8 cellular contexts compared by ENCODE assay signal in genomic region chr5:76083555-76084495, GRCh38. TPM values are rescaled to one million over a fixed set of nuclear protein-coding genes. Genes with fewer than 3 reads are reported as not detected.
DNase-seq lines count a peak whose midpoint lies in the region; ATAC-seq and TF ChIP-seq lines count a peak whose summit lies in the region.

No MANE protein-coding gene starts in this region.

- H3K27ac ChIP-seq in HEK293 (ENCODE audit: extremely low read depth, low read depth, low read length) (no peak overlapping the region), lung (ENCODE audit: low read depth in 1 of 2, low read length in 1 of 2) (no peak overlapping the region)

- POLR2A ChIA-PET in HEK293 (lab: Yijun Ruan, JAX), result no interaction called here

- DNase-seq in AG20443 (ENCODE audit: low spot score) (peak; percentile 19), lung (ENCODE audit: low spot score) (no peak), NCI-H187 treated with DMSO at 0.1 percent for 48 hours (lab: John Stamatoyannopoulos, UW) (no peak), medulla oblongata (ENCODE audit: extremely low spot score) (no peak), NCI-H2196 (lab: John Stamatoyannopoulos, UW; ENCODE audit: unreplicated experiment) (no peak)
- peak; percentile 26 for DNase-seq in activated naive CD4-positive, alpha-beta T cell treated with anti-CD3 and anti-CD28 coated beads, Interleukin-2, amount 10 ng/mL, durations not matched to agents 7 days and 5 days

- H3K4me3 ChIP-seq in HEK293 (ENCODE audit: low read depth, low read length), result peak overlapping the region; percentile 39
- H3K4me3 ChIP-seq in lung, result peak overlapping the region; percentile 36

- peaks cover 83% of the 10 kb centered on the region for H3K27me3 Mint-ChIP-seq in activated naive CD4-positive, alpha-beta T cell treated with anti-CD3 and anti-CD28 coated beads, Interleukin-2, amount 10 ng/mL, durations not matched to agents 7 days and 5 days

- peak overlapping the region; percentile 25 for H3K27ac Mint-ChIP-seq in activated naive CD4-positive, alpha-beta T cell treated with anti-CD3 and anti-CD28 coated beads, Interleukin-2, amount 10 ng/mL, durations not matched to agents 7 days and 5 days

- 1 to 2% methylated on average over 45 to 50 of the region's 50 CpGs for WGBS in lung, 2 donors

- ATAC-seq in lung (ENCODE audit: insufficient read depth, low FRiP score) (no peak), GM19455 (IDR thresholded peaks at IDR 0.05; ENCODE audit: unreplicated experiment) (no peak)

- no peaks in the 10 kb centered on the region for H3K9me3 Mint-ChIP-seq in activated naive CD4-positive, alpha-beta T cell treated with anti-CD3 and anti-CD28 coated beads, Interleukin-2, amount 10 ng/mL, durations not matched to agents 7 days and 5 days

- H3K9me3 ChIP-seq in HEK293 (ENCODE audit: control insufficient read depth, insufficient read depth, low read depth, low read length), result no peaks in the 10 kb centered on the region
- peaks cover 0 to 10% of the 10 kb centered on the region in 2 donors for H3K9me3 ChIP-seq in lung (ENCODE audit: control insufficient read depth in 2 of 2, insufficient read depth in 1 of 2, low read length in 1 of 2)

- H3K4me3 Mint-ChIP-seq in activated naive CD4-positive, alpha-beta T cell treated with anti-CD3 and anti-CD28 coated beads, Interleukin-2, amount 10 ng/mL, durations not matched to agents 7 days and 5 days, result peak overlapping the region; percentile 62

- no peak for TF ChIP-seq CTCF in HEK293 (tag by site-specific recombination; IDR thresholded peaks at IDR 0.05)
- TF ChIP-seq CTCF in lung (IDR thresholded peaks at IDR 0.05; ENCODE audit: control extremely low read depth, extremely low read depth), result no peak

- H3K4me1 ChIP-seq in HEK293 (ENCODE audit: control insufficient read depth, insufficient read depth, low read length) (peaks cover 7% of the 10 kb centered on the region; the same call in 1 of the 2 replicates), lung (ENCODE audit: control insufficient read depth in 2 of 2, insufficient read depth in 2 of 2, low read length in 2 of 2) (peaks cover 0 to 14% of the 10 kb centered on the region in 2 donors)

- no peaks in the 10 kb centered on the region for H3K36me3 Mint-ChIP-seq in activated naive CD4-positive, alpha-beta T cell treated with anti-CD3 and anti-CD28 coated beads, Interleukin-2, amount 10 ng/mL, durations not matched to agents 7 days and 5 days

- peaks cover 31% of the 10 kb centered on the region for H3K4me1 Mint-ChIP-seq in activated naive CD4-positive, alpha-beta T cell treated with anti-CD3 and anti-CD28 coated beads, Interleukin-2, amount 10 ng/mL, durations not matched to agents 7 days and 5 days

- H3K27me3 ChIP-seq in lung (ENCODE audit: control insufficient read depth, insufficient read depth), result peaks cover 16% of the 10 kb centered on the region

- CTCF ChIA-PET in HEK293 (lab: Yijun Ruan, JAX), result no interaction called here
- CTCF ChIA-PET in activated naive CD4-positive, alpha-beta T cell treated with anti-CD3 and anti-CD28 coated beads, Interleukin-2, amount 10 ng/mL, durations not matched to agents 7 days and 5 days (lab: Charles Lee), result interaction anchor here (1.1 kb wide), 1 partner anchor 91 kb away, joined by 4 read pairs; no protein-coding TSS in a partner anchor

- H3K36me3 ChIP-seq in HEK293 (ENCODE audit: control insufficient read depth in 2 of 2, insufficient read depth in 1 of 2, low read length in 2 of 2), result no peaks in the 10 kb centered on the region
- no peaks in the 10 kb centered on the region for H3K36me3 ChIP-seq in lung (ENCODE audit: control insufficient read depth in 2 of 2, insufficient read depth in 2 of 2, low read length in 2 of 2)

TF ChIP-seq in HEK293, 187 proteins besides CTCF, POLR2A, EP300 and RAD21 (continues in another document):
- TF ChIP-seq ZNF521 (tag by site-specific recombination; IDR thresholded peaks at IDR 0.05), result no peak
- no peak for TF ChIP-seq ZBTB44 (tag by site-specific recombination; IDR thresholded peaks at IDR 0.05)
- TF ChIP-seq ZNF645 (tag by site-specific recombination; IDR thresholded peaks at IDR 0.05), result no peak
- TF ChIP-seq ZNF501 (tag by site-specific recombination; IDR thresholded peaks at IDR 0.05), result no peak
- no peak for TF ChIP-seq ZNF404 (tag by site-specific recombination; IDR thresholded peaks at IDR 0.05)
- no peak for TF ChIP-seq PRDM4 (tag by site-specific recombination; IDR thresholded peaks at IDR 0.05)
- no peak for TF ChIP-seq ZBTB48 (tag by site-specific recombination; IDR thresholded peaks at IDR 0.05)
- no peak for TF ChIP-seq ZBTB7A (tag by site-specific recombination; IDR thresholded peaks at IDR 0.05; ENCODE audit: low read depth)
- no peak for TF ChIP-seq ZNF174 (tag by site-specific recombination; IDR thresholded peaks at IDR 0.05)
- no peak for TF ChIP-seq WT1 (tag by site-specific recombination; IDR thresholded peaks at IDR 0.05)
- TF ChIP-seq OSR2 (tag by site-specific recombination; IDR thresholded peaks at IDR 0.05), result no peak
- TF ChIP-seq KLF16 (tag by site-specific recombination; IDR thresholded peaks at IDR 0.05), result no peak
- TF ChIP-seq ZNF692 (tag by site-specific recombination; IDR thresholded peaks at IDR 0.05), result peak; percentile 37; the same call in 1 of the 2 replicates
- no peak for TF ChIP-seq SP7 (tag by site-specific recombination; IDR thresholded peaks at IDR 0.05)
- no peak for TF ChIP-seq ZNF792 (tag by site-specific recombination; IDR thresholded peaks at IDR 0.05)
- TF ChIP-seq ATF2 (tag by site-specific recombination; IDR thresholded peaks at IDR 0.05; ENCODE audit: low read depth), result no peak
- TF ChIP-seq ZNF214 (tag by site-specific recombination; IDR thresholded peaks at IDR 0.05; ENCODE audit: borderline replicate concordance), result no peak
- TF ChIP-seq ZFP41 (tag by site-specific recombination; IDR thresholded peaks at IDR 0.05; ENCODE audit: borderline replicate concordance), result no peak

RNA-seq across cellular contexts. Expression of gene SV2C, which starts 0.6 kb away (rescaled TPM):
- under 1 TPM; 0.37 to 0.40 TPM for total RNA-seq in lung
- under 1 TPM in 1 of 2 donors, not detected in 1; 0.01 TPM for polyA plus RNA-seq in lung

Comparison
In these comparisons a context has a peak if more than half of its experiments do, and no peak if none do; other contexts are left out.
1. DNase-seq: peak in AG20443 (single experiment) and activated naive CD4-positive, alpha-beta T cell treated with anti-CD3 and anti-CD28 coated beads, Interleukin-2, amount 10 ng/mL, durations not matched to agents 7 days and 5 days (single experiment); none in lung (single experiment), NCI-H187 treated with DMSO at 0.1 percent for 48 hours (single experiment), medulla oblongata (single experiment) and NCI-H2196 (single experiment).